In genomic region chr1:53047737-53048344, GRCh38 we compare ENCODE assay signal across 8 cellular contexts. TPM values are rescaled to one million over a fixed set of nuclear protein-coding genes. Genes with fewer than 3 reads are reported as not detected.
DNase-seq lines count a peak whose midpoint lies in the region; ATAC-seq and TF ChIP-seq lines count a peak whose summit lies in the region.

No MANE protein-coding gene starts in this region.

- H3K4me1 ChIP-seq in right atrium auricular region (peaks cover 0 to 44% of the 10 kb centered on the region in 2 donors), colonic mucosa (no peaks in the 10 kb centered on the region), spleen (peaks cover 0 to 3% (median 0%) of the 10 kb centered on the region in 6 donors)

- H3K4me3 ChIP-seq in AG10803 (ENCODE audit: low read length) (no peak overlapping the region), right atrium auricular region (no peak overlapping the region), colonic mucosa (no peak overlapping the region), spleen (no peak overlapping the region)

- no peak overlapping the region for H3K27ac Mint-ChIP-seq in WTC11

- peak; percentile 50 for DNase-seq in AG10803 (ENCODE audit: low read depth)
- DNase-seq in HS-5 (ENCODE audit: low read depth), result peak; percentile 86
- no peak for DNase-seq in WTC11 (ENCODE audit: low spot score)
- DNase-seq in right atrium auricular region (ENCODE audit: low spot score), result no peak
- DNase-seq in NCI-H345 treated with DMSO at 0.1 percent for 48 hours (lab: John Stamatoyannopoulos, UW; ENCODE audit: unreplicated experiment), result no peak
- no peak for DNase-seq in colonic mucosa
- no peak for DNase-seq in spleen
- no peak for DNase-seq in erythroblast (lab: John Stamatoyannopoulos, UW)

- H3K9ac ChIP-seq in colonic mucosa (ENCODE audit: low read depth in 2 of 2, low read length in 2 of 2), result no peak overlapping the region

- H3K4me3 Mint-ChIP-seq in WTC11, result no peak overlapping the region

- ATAC-seq in WTC11, result peak; percentile 49

- H3K36me3 ChIP-seq in right atrium auricular region, result no peaks in the 10 kb centered on the region
- no peaks in the 10 kb centered on the region for H3K36me3 ChIP-seq in colonic mucosa
- peaks cover 3 to 96% (median 30%) of the 10 kb centered on the region in 6 donors for H3K36me3 ChIP-seq in spleen

- peak overlapping the region; percentile 67 to 76 for H3K27ac ChIP-seq in right atrium auricular region
- no peak overlapping the region for H3K27ac ChIP-seq in colonic mucosa
- H3K27ac ChIP-seq in spleen, result no peak overlapping the region

- no peaks in the 10 kb centered on the region for H3K9me3 ChIP-seq in right atrium auricular region
- no peaks in the 10 kb centered on the region for H3K9me3 ChIP-seq in colonic mucosa
- no peaks in the 10 kb centered on the region for H3K9me3 ChIP-seq in spleen

- TF ChIP-seq CTCF in AG10803 (conservative IDR thresholded peaks at IDR 0.05; ENCODE audit: low read length) (no peak), WTC11 (IDR thresholded peaks at IDR 0.05) (no peak), right atrium auricular region (IDR thresholded peaks at IDR 0.05) (no peak), colonic mucosa (IDR thresholded peaks at IDR 0.05) (no peak), spleen (IDR thresholded peaks at IDR 0.05 in 8 of 11, conservative IDR thresholded peaks at IDR 0.05 in 3 of 11) (no peak)

- POLR2A ChIA-PET in WTC11 (lab: Charles Lee), result no interaction called here

- no peaks in the 10 kb centered on the region for H3K9me3 Mint-ChIP-seq in WTC11

- H3K27me3 ChIP-seq in right atrium auricular region (no peaks in the 10 kb centered on the region), colonic mucosa (no peaks in the 10 kb centered on the region), spleen (replicated peaks in 1 of 7) (no peaks in the 10 kb centered on the region)

- H3K36me3 Mint-ChIP-seq in WTC11, result peaks cover 3% of the 10 kb centered on the region; the same call in 1 of the 2 replicates

- no peak for TF ChIP-seq POLR2A in spleen (IDR thresholded peaks at IDR 0.05)
- no peak for TF ChIP-seq POLR2A in erythroblast (IDR thresholded peaks at IDR 0.05; ENCODE audit: low read length)

- peaks cover 51% of the 10 kb centered on the region for H3K4me1 Mint-ChIP-seq in WTC11

- 78 to 90% (median 82%) methylated on average over 4 of the region's 4 CpGs for WGBS in spleen, 5 donors

- H3K27me3 Mint-ChIP-seq in WTC11 (ENCODE audit: low read depth), result peaks cover under 1% of the 10 kb centered on the region; the same call in 1 of the 2 replicates

- CTCF ChIA-PET in WTC11 (lab: Charles Lee), result interaction anchor here (0.7 to 1.7 kb wide), 4 partner anchors 20 to 143 kb away, joined by 3 to 4 read pairs (median 4); no protein-coding TSS in a partner anchor

- intact Hi-C loops in colonic mucosa (cut with DNase I) (no loop called here), spleen (cut with DNase I; ENCODE audit: low total_unique reads) (no loop called here)

TF ChIP-seq in WTC11, 78 proteins besides CTCF, POLR2A, EP300 and RAD21:
- no peak for TF ChIP-seq MLX (CRISPR knock-in tag; IDR thresholded peaks at IDR 0.05)

RNA-seq across cellular contexts. Expression of gene PODN, which starts 14.2 kb away (rescaled TPM):
- total RNA-seq in WTC11 (2021), result 0.23 to 0.48 TPM (median 0.30 TPM) in 3 replicates
- 10 to 100 TPM; 44.1 to 47.2 TPM for total RNA-seq in right atrium auricular region
- total RNA-seq in colonic mucosa, result 1 to 10 TPM; 3.2 to 9.1 TPM
- total RNA-seq in spleen, result 1 to 10 TPM in 6 of 7 donors, under 1 TPM in 1; 0.64 to 3.8 (median 1.4) TPM
- 1 to 10 TPM in 2 of 3 donors, under 1 TPM in 1; 0.67 to 3.8 (median 2.6) TPM for polyA plus RNA-seq in spleen

Comparison
In these comparisons a context has a peak if more than half of its experiments do, and no peak if none do; other contexts are left out.
1. DNase-seq: peak in AG10803 (single experiment) and HS-5 (single experiment); none in WTC11 (single experiment), right atrium auricular region (single experiment), NCI-H345 treated with DMSO at 0.1 percent for 48 hours (single experiment), colonic mucosa (single experiment), spleen (single experiment) and erythroblast (0 of 2).
2. H3K27ac ChIP-seq: peak in right atrium auricular region (2 of 2); none in colonic mucosa (single experiment) and spleen (0 of 8).
3. RNA of gene PODN, which starts 14.2 kb away (total RNA-seq): 44.1 to 47.2 TPM in right atrium auricular region; 3.2 to 9.1 TPM in colonic mucosa, 0.64 to 3.8 TPM in spleen and 0.23 to 0.48 TPM in WTC11; every median in the first group is over 4 times any median in the second.